In the genomic region with DNA sequence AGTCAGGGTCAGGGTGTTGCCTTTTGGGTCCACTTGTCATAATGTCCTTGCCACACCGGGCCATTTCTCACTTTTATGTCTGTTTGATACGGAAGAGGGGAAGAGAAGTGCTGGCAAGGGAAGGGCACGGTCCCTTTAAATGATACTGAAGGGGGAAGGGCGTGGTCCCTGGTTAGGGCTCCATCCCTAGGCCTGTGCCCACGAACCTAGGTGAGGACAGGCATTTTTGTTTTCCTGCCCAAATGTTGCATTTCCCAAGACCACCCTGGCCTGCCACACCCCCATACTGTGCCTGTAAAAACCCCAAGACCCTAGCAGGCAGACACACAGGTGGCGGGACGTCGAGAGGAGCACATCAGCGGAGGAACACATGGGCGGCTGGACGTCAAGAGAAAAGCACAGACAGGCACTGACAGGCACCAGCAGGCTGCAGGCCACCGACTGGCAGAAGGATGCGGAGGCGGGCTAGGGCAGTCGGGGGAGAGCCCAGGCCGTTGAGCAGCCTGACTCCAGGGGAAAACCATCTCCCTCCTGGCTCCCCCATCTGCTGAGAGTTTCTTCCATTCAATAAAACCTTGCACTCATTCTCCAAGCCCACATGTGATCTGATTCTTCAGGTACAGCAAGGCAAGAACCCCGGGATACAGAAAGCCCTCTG, we compare ENCODE assay signal across 1 cellular context.
TF ChIP-seq lines count a peak whose summit lies in the region.

No MANE protein-coding gene starts in this region.

TF ChIP-seq in A549, 52 proteins besides CTCF, POLR2A, EP300 and RAD21 (continued from another document):
- TF ChIP-seq E2F6 (IDR thresholded peaks at IDR 0.05; ENCODE audit: borderline replicate concordance, low read depth): no peak
